8 cellular contexts compared by ENCODE assay signal in the genomic region with DNA sequence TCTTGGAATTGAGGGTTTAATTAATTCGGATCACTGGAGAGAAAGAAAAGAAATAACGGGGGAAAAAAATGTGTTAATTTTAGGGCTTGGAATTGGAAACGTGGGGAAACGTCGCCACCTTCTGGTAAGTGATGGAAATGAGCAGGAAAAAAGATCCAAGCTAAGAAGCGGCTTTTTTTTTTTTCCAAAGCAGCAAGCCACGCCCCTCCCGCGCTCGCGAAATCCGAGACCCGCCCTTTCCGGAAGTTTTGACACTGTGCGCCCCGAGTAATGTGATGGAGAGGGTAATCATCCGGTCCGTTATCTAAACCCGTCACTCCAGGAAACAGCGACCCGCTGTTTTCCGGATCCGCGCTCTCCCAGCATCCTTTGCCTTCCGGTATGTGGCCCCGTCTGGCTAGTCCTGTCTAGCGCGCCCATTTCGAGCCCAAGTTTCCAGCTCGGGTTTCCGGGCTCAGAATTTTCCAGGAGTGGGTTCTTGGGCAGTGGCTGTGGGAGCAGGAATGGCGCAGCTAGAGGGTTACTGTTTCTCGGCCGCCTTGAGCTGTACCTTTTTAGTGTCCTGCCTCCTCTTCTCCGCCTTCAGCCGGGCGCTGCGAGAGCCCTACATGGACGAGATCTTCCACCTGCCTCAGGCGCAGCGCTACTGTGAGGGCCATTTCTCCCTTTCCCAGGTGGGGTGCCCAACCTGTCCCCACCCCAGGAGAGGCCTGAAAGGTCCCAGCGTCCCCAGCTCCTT. TPM values are rescaled to one million over a fixed set of nuclear protein-coding genes. Genes with fewer than 3 reads are reported as not detected.
DNase-seq lines count a peak whose midpoint lies in the region; ATAC-seq and FAIRE-seq lines count a peak whose summit lies in the region.

ALG10B (plus strand) TSS at position 384 of the 739 bp plus-strand sequence; CDS start at position 504, 120 bp downstream.

- DNase-seq in AG20443 (ENCODE audit: low spot score) = peak; percentile 94
- peak; percentile 93 to 96 for DNase-seq in NCI-H524 (lab: John Stamatoyannopoulos, UW)
- peak; percentile 91 to 92 for DNase-seq in activated CD4-positive, alpha-beta T cell treated with anti-CD3 and anti-CD28 coated beads for 4 hours
- DNase-seq in left colon = peak; percentile 91 to 94
- peak; percentile 92 for DNase-seq in stimulated activated CD4-positive, alpha-beta T cell treated with anti-CD3 and anti-CD28 coated beads, Interleukin-1b, Interleukin-23, amount 100 ng/mL, for 48 hours

- intact Hi-C loops in left colon (cut with DNase I, micrococcal nuclease) = no loop called here

- FAIRE-seq in colon (lab: Jason Lieb, UNC) = peak; percentile 14

- ATAC-seq in GM19035 (IDR thresholded peaks at IDR 0.05; ENCODE audit: unreplicated experiment) (peak; percentile 100), HG03354 (IDR thresholded peaks at IDR 0.05; ENCODE audit: poor library complexity, severe bottlenecking, unreplicated experiment) (peak; percentile 100), left colon (peak; percentile 100)

RNA-seq across cellular contexts. Expression of gene ALG10B, which starts in this region (rescaled TPM):
- total RNA-seq in left colon = 1 to 10 TPM; 4.9 to 5.3 TPM

Comparison
In these comparisons a context has a peak if more than half of its experiments do, and no peak if none do; other contexts are left out.
1. Peak in every context shown above with its lines: DNase-seq and ATAC-seq.